In genomic region chr12:122203301-122203967, GRCh38 we compare ENCODE assay signal across 7 cellular contexts. TPM values are rescaled to one million over a fixed set of nuclear protein-coding genes. Genes with fewer than 3 reads are reported as not detected.
A peak's percentile ranks its signal among the peaks of the same experiment; 100 is the strongest.
DNase-seq lines count a peak whose midpoint lies in the region; ATAC-seq and TF ChIP-seq lines count a peak whose summit lies in the region.

Gene B3GNT4, plus strand, starts transcription at chr12:122203709. Its CDS starts 910 bp downstream, at chr12:122204619.

- H3K4me3 Mint-ChIP-seq in activated CD4-positive, alpha-beta memory T cell treated with anti-CD3 and anti-CD28 coated beads, Interleukin-2, amount 10 ng/mL, durations not matched to agents 7 days and 5 days = peak within 1 kb of the TSS; percentile 71

- no peaks in the 10 kb centered on the region for H3K9me3 Mint-ChIP-seq in activated CD4-positive, alpha-beta memory T cell treated with anti-CD3 and anti-CD28 coated beads, Interleukin-2, amount 10 ng/mL, durations not matched to agents 7 days and 5 days

- DNase-seq in GM19238 (ENCODE audit: insufficient read length, low spot score) = peak; percentile 49
- peak; percentile 78 for DNase-seq in NCI-H2171 (lab: John Stamatoyannopoulos, UW)
- DNase-seq in activated CD4-positive, alpha-beta memory T cell treated with anti-CD3 and anti-CD28 coated beads, Interleukin-2, amount 10 ng/mL, durations not matched to agents 7 days and 5 days = peak; percentile 68
- DNase-seq in effector CD8-positive, alpha-beta T cell (lab: John Stamatoyannopoulos, UW) = peak; percentile 53
- peak; percentile 76 to 86 (median 83) for DNase-seq in mucosa of descending colon
- peak; percentile 37 to 46 for DNase-seq in stimulated activated CD8-positive, alpha-beta memory T cell treated with anti-CD3 and anti-CD28 coated beads, Interleukin-4, amount 100 ng/mL, for 4 hours (ENCODE audit: low read depth in 2 of 2, low spot score in 1 of 2)

- no peaks in the 10 kb centered on the region for H3K36me3 ChIP-seq in mucosa of descending colon (ENCODE audit: low read depth)

- no peak for TF ChIP-seq CTCF in mucosa of descending colon (IDR thresholded peaks at IDR 0.05)

- intact Hi-C loops in mucosa of descending colon (cut with DNase I, micrococcal nuclease) = no loop called here

- CTCF ChIA-PET in activated CD4-positive, alpha-beta memory T cell treated with anti-CD3 and anti-CD28 coated beads, Interleukin-2, amount 10 ng/mL, durations not matched to agents 7 days and 5 days (lab: Charles Lee) = no interaction called here

- peak; percentile 88 for ATAC-seq in mucosa of descending colon
- no peak for ATAC-seq in GM18909 (IDR thresholded peaks at IDR 0.05; ENCODE audit: poor library complexity, unreplicated experiment)

- H3K4me3 ChIP-seq in mucosa of descending colon = peak within 1 kb of the TSS; percentile 9

- H3K4me1 Mint-ChIP-seq in activated CD4-positive, alpha-beta memory T cell treated with anti-CD3 and anti-CD28 coated beads, Interleukin-2, amount 10 ng/mL, durations not matched to agents 7 days and 5 days = peaks cover 12% of the 10 kb centered on the region

- peaks cover 9% of the 10 kb centered on the region for H3K36me3 Mint-ChIP-seq in activated CD4-positive, alpha-beta memory T cell treated with anti-CD3 and anti-CD28 coated beads, Interleukin-2, amount 10 ng/mL, durations not matched to agents 7 days and 5 days (ENCODE audit: low read depth)

- no peak within 1 kb of the TSS for H3K27ac Mint-ChIP-seq in activated CD4-positive, alpha-beta memory T cell treated with anti-CD3 and anti-CD28 coated beads, Interleukin-2, amount 10 ng/mL, durations not matched to agents 7 days and 5 days

- peaks cover 8% of the 10 kb centered on the region for H3K4me1 ChIP-seq in mucosa of descending colon (ENCODE audit: low read depth)

- POLR2A ChIA-PET in activated CD4-positive, alpha-beta memory T cell treated with anti-CD3 and anti-CD28 coated beads, Interleukin-2, amount 10 ng/mL, durations not matched to agents 7 days and 5 days (lab: Charles Lee) = interaction anchor here (0.5 to 1.4 kb wide), 3 partner anchors 22 to 151 kb away, joined by 3 to 6 read pairs (median 3); partner anchors contain the start of gene DIABLO

- H3K9me3 ChIP-seq in mucosa of descending colon = no peaks in the 10 kb centered on the region

- H3K27me3 Mint-ChIP-seq in activated CD4-positive, alpha-beta memory T cell treated with anti-CD3 and anti-CD28 coated beads, Interleukin-2, amount 10 ng/mL, durations not matched to agents 7 days and 5 days = peaks cover 35% of the 10 kb centered on the region

RNA-seq across cellular contexts. Expression of gene B3GNT4, which starts in this region (rescaled TPM):
- 1 to 10 TPM; 2.6 to 2.8 TPM for total RNA-seq in activated CD4-positive, alpha-beta memory T cell treated with anti-CD3 and anti-CD28 coated beads, Interleukin-2, amount 10 ng/mL, durations not matched to agents 7 days and 5 days
- under 1 TPM; 0.26 to 0.82 (median 0.66) TPM for total RNA-seq in mucosa of descending colon

Comparison
In these comparisons a context has a peak if more than half of its experiments do, and no peak if none do; other contexts are left out.
1. Peak in DNase-seq, ATAC-seq and H3K4me3 ChIP-seq in mucosa of descending colon; RNA of the gene not detected or under 1 TPM.